Comparison of ENCODE assay signal across 1 cellular context in the genomic region with DNA sequence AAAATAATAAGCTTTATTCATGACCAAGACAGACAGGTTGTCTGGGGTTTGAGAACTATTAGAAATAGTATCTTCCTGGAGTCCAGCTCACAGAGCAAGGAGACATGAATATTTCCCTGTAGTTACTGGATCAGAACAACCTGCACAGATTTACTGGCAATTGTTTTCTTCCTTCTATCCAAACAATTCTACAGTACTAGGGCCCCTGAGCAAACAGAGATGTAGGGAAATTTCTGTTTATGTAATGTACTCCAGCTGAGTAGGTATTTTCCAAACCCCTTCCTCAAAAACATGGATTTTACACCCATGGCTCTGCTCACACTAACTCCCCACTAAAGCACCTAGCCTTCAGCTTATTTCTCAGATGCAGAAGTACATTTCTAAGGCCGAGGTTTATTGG.
TF ChIP-seq lines count a peak whose summit lies in the region.

No MANE protein-coding gene starts in this region.

TF ChIP-seq in HepG2, 621 proteins besides CTCF, POLR2A, EP300 and RAD21 (continued from another document):
- TF ChIP-seq THYN1 (CRISPR knock-in tag; IDR thresholded peaks at IDR 0.05; ENCODE audit: borderline replicate concordance, low read depth) (no peak), ZNF629 (CRISPR knock-in tag; conservative IDR thresholded peaks at IDR 0.05) (no peak), HMG20B (CRISPR knock-in tag; conservative IDR thresholded peaks at IDR 0.05) (no peak), MAFF (IDR thresholded peaks at IDR 0.05; ENCODE audit: low read depth, low read length) (peak; percentile 32; the same call in 1 of the 2 replicates)
- TF ChIP-seq, protein P1, sequence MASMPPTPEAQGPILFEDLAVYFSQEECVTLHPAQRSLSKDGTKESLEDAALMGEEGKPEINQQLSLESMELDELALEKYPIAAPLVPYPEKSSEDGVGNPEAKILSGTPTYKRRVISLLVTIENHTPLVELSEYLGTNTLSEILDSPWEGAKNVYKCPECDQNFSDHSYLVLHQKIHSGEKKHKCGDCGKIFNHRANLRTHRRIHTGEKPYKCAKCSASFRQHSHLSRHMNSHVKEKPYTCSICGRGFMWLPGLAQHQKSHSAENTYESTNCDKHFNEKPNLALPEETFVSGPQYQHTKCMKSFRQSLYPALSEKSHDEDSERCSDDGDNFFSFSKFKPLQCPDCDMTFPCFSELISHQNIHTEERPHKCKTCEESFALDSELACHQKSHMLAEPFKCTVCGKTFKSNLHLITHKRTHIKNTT (CRISPR knock-in tag; IDR thresholded peaks at IDR 0.05) = no peak
